In the genomic region with DNA sequence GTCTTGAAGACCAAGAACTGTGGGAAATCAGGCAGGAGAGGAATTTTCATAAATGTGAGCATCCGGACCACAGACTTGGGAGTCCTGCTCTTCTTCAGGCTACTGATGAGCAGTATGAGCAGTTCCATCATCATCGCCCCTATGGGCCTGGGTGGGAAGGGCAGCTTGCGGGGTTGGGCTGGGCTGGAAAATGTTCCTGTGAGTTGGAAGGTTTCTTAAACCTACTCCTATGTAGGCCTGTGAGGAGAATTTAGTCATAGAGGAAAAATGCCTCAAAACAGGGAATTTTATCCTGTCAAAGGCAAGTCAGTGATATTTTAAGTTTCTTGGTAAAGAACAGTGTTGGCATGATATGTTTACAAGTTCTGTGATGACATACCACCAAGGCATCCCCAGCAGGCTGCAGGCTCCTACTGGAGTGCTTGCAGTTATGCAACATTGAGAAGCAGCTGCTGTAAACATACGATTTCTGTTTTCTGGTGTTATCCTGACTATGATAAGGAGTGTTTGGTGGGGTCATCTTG, we compare ENCODE assay signal across 3 cellular contexts.
A peak's percentile ranks its signal among the peaks of the same experiment; 100 is the strongest.
TF ChIP-seq lines count a peak whose summit lies in the region.

No MANE protein-coding gene starts in this region.

TF ChIP-seq in IMR-90, 13 proteins besides CTCF, POLR2A, EP300 and RAD21:
- TF ChIP-seq SMC3 (IDR thresholded peaks at IDR 0.05; ENCODE audit: low read depth, low read length) (no peak), CEBPB (IDR thresholded peaks at IDR 0.05; ENCODE audit: low read depth, low read length) (peak; percentile 99), FOS (IDR thresholded peaks at IDR 0.05; ENCODE audit: low read depth, low read length) (peak; percentile 77; the same call in 1 of the 2 replicates), MAZ (IDR thresholded peaks at IDR 0.05; ENCODE audit: borderline replicate concordance, low read depth, low read length) (peak; percentile 13; the same call in 1 of the 2 replicates), CHD1 (IDR thresholded peaks at IDR 0.05; ENCODE audit: low read depth, low read length) (no peak), MXI1 (IDR thresholded peaks at IDR 0.05; ENCODE audit: borderline replicate concordance, low read depth, low read length) (0 out of 2 replicates have a peak, but pooled peaks have one; percentile 28), MAFK (IDR thresholded peaks at IDR 0.05; ENCODE audit: low read depth, low read length) (no peak), NFE2L2 (IDR thresholded peaks at IDR 0.05; ENCODE audit: low read depth, low read length) (no peak), RFX5 (IDR thresholded peaks at IDR 0.05; ENCODE audit: low read depth, low read length) (no peak), RCOR1 (IDR thresholded peaks at IDR 0.05; ENCODE audit: insufficient replicate concordance, low read length) (peak; percentile 49), BHLHE40 (IDR thresholded peaks at IDR 0.05; ENCODE audit: low read depth, low read length) (peak; percentile 64)
- TF ChIP-seq, protein P1, sequence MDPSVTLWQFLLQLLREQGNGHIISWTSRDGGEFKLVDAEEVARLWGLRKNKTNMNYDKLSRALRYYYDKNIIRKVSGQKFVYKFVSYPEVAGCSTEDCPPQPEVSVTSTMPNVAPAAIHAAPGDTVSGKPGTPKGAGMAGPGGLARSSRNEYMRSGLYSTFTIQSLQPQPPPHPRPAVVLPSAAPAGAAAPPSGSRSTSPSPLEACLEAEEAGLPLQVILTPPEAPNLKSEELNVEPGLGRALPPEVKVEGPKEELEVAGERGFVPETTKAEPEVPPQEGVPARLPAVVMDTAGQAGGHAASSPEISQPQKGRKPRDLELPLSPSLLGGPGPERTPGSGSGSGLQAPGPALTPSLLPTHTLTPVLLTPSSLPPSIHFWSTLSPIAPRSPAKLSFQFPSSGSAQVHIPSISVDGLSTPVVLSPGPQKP (IDR thresholded peaks at IDR 0.05; ENCODE audit: borderline replicate concordance, low read depth, low read length): no peak

TF ChIP-seq in H1, 55 proteins besides CTCF, POLR2A, EP300 and RAD21 (continues in another document):
- TF ChIP-seq SAP30 (IDR thresholded peaks at IDR 0.05; ENCODE audit: insufficient read depth, insufficient replicate concordance, low read length): no peak
- no peak for TF ChIP-seq CREB1 (IDR thresholded peaks at IDR 0.05)
- no peak for TF ChIP-seq SIN3A (conservative IDR thresholded peaks at IDR 0.05 in 1 of 2, IDR thresholded peaks at IDR 0.05 in 1 of 2; ENCODE audit: low read depth in 1 of 2, low read length in 2 of 2)
- TF ChIP-seq NRF1 (IDR thresholded peaks at IDR 0.05; ENCODE audit: low read depth, low read length): no peak
- TF ChIP-seq SRF (IDR thresholded peaks at IDR 0.05; ENCODE audit: low read depth, low read length): no peak
- no peak for TF ChIP-seq GTF2F1 (IDR thresholded peaks at IDR 0.05; ENCODE audit: borderline replicate concordance, low read depth, low read length)
- TF ChIP-seq CBX8 (IDR thresholded peaks at IDR 0.05; ENCODE audit: borderline replicate concordance, low read depth, low read length): no peak
- no peak for TF ChIP-seq CHD7 (IDR thresholded peaks at IDR 0.05; ENCODE audit: insufficient replicate concordance, low read length)
- TF ChIP-seq ATF3 (IDR thresholded peaks at IDR 0.05; ENCODE audit: insufficient read depth, low read depth, low read length): no peak
- no peak for TF ChIP-seq KDM5A (IDR thresholded peaks at IDR 0.05; ENCODE audit: low read length)

TF ChIP-seq in liver, 16 proteins besides CTCF, POLR2A, EP300 and RAD21:
- TF ChIP-seq FOXA2 (IDR thresholded peaks at IDR 0.05) (no peak), NR2F2 (IDR thresholded peaks at IDR 0.05) (peak; percentile 69)
TF ChIP-seq in liver: peak in this region for 1.
